1 cellular context compared by ENCODE assay signal in genomic region chr17:78839762-78840529, GRCh38.
A peak's percentile ranks its signal among the peaks of the same experiment; 100 is the strongest.
TF ChIP-seq lines count a peak whose summit lies in the region.

No MANE protein-coding gene starts in this region.

TF ChIP-seq in HEK293, 187 proteins besides CTCF, POLR2A, EP300 and RAD21 (continued from another document and continues in another):
- TF ChIP-seq, protein P1, sequence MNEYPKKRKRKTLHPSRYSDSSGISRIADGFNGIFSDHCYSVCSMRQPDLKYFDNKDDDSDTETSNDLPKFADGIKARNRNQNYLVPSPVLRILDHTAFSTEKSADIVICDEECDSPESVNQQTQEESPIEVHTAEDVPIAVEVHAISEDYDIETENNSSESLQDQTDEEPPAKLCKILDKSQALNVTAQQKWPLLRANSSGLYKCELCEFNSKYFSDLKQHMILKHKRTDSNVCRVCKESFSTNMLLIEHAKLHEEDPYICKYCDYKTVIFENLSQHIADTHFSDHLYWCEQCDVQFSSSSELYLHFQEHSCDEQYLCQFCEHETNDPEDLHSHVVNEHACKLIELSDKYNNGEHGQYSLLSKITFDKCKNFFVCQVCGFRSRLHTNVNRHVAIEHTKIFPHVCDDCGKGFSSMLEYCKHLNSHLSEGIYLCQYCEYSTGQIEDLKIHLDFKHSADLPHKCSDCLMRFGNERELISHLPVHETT (tag by site-specific recombination; IDR thresholded peaks at IDR 0.05), result 0 out of 2 replicates have a peak, but pooled peaks have one; percentile 4
- TF ChIP-seq ZSCAN16 (tag by site-specific recombination; IDR thresholded peaks at IDR 0.05) (no peak), SCRT1 (tag by site-specific recombination; IDR thresholded peaks at IDR 0.05; ENCODE audit: borderline replicate concordance) (no peak), PRDM10 (tag by site-specific recombination; IDR thresholded peaks at IDR 0.05) (0 out of 2 replicates have a peak, but pooled peaks have one; percentile 18), ZNF266 (tag by site-specific recombination; IDR thresholded peaks at IDR 0.05; ENCODE audit: low read depth) (no peak), HOXC10 (CRISPR knock-in tag; IDR thresholded peaks at IDR 0.05) (0 out of 2 replicates have a peak, but pooled peaks have one; percentile 20), ZBTB20 (tag by site-specific recombination; IDR thresholded peaks at IDR 0.05) (peak; percentile 96), ZNF23 (tag by site-specific recombination; IDR thresholded peaks at IDR 0.05; ENCODE audit: borderline replicate concordance) (no peak), ZBTB17 (tag by site-specific recombination; IDR thresholded peaks at IDR 0.05) (peak; percentile 71), ZSCAN23 (tag by site-specific recombination; IDR thresholded peaks at IDR 0.05) (no peak), KLF9 (tag by site-specific recombination; IDR thresholded peaks at IDR 0.05; ENCODE audit: low read depth) (no peak), KLF16 (tag by site-specific recombination; IDR thresholded peaks at IDR 0.05) (peak; percentile 26; the same call in 1 of the 2 replicates), ZNF645 (tag by site-specific recombination; IDR thresholded peaks at IDR 0.05) (no peak), ZNF664 (tag by site-specific recombination; IDR thresholded peaks at IDR 0.05) (no peak), ZNF843 (tag by site-specific recombination; IDR thresholded peaks at IDR 0.05) (no peak), HOXA7 (CRISPR knock-in tag; IDR thresholded peaks at IDR 0.05; ENCODE audit: borderline replicate concordance) (no peak), ZNF350 (tag by site-specific recombination; IDR thresholded peaks at IDR 0.05) (no peak), ZNF391 (tag by site-specific recombination; IDR thresholded peaks at IDR 0.05; ENCODE audit: borderline replicate concordance, low read depth) (no peak), ZFHX2 (tag by site-specific recombination; conservative IDR thresholded peaks at IDR 0.05) (peak; percentile 32; the same call in 1 of the 2 replicates), ZNF366 (tag by site-specific recombination; conservative IDR thresholded peaks at IDR 0.05) (peak; percentile 0; the same call in 1 of the 2 replicates), ZNF132 (tag by site-specific recombination; IDR thresholded peaks at IDR 0.05; ENCODE audit: borderline replicate concordance) (no peak), ZNF133 (tag by site-specific recombination; IDR thresholded peaks at IDR 0.05) (no peak), ZSCAN30 (tag by site-specific recombination; IDR thresholded peaks at IDR 0.05) (no peak), ZNF398 (tag by site-specific recombination; IDR thresholded peaks at IDR 0.05) (no peak; the same call in 1 of the 2 replicates), ZNF558 (tag by site-specific recombination; IDR thresholded peaks at IDR 0.05) (no peak), GLIS1 (tag by site-specific recombination; IDR thresholded peaks at IDR 0.05) (peak; percentile 88), ZNF19 (tag by site-specific recombination; IDR thresholded peaks at IDR 0.05; ENCODE audit: low read depth) (no peak), ZNF654 (tag by site-specific recombination; IDR thresholded peaks at IDR 0.05; ENCODE audit: low read depth) (no peak), KLF1 (tag by site-specific recombination; IDR thresholded peaks at IDR 0.05) (peak; percentile 80), TRIM28 (IDR thresholded peaks at IDR 0.05; ENCODE audit: borderline replicate concordance, low read length) (no peak), ZSCAN4 (tag by site-specific recombination; IDR thresholded peaks at IDR 0.05) (no peak), ZNF600 (tag by site-specific recombination; IDR thresholded peaks at IDR 0.05) (peak; percentile 61; the same call in 1 of the 2 replicates), IKZF3 (tag by site-specific recombination; IDR thresholded peaks at IDR 0.05) (no peak), ZNF768 (tag by site-specific recombination; IDR thresholded peaks at IDR 0.05) (no peak), ZNF777 (tag by site-specific recombination; IDR thresholded peaks at IDR 0.05; ENCODE audit: borderline replicate concordance) (peak; percentile 35; the same call in 1 of the 2 replicates), ZNF837 (tag by site-specific recombination; IDR thresholded peaks at IDR 0.05) (no peak), ZNF544 (tag by site-specific recombination; IDR thresholded peaks at IDR 0.05) (no peak), ZBTB48 (tag by site-specific recombination; IDR thresholded peaks at IDR 0.05) (peak; percentile 23; the same call in 1 of the 2 replicates), ZNF530 (tag by site-specific recombination; IDR thresholded peaks at IDR 0.05; ENCODE audit: low read depth) (no peak), SP3 (tag by site-specific recombination; IDR thresholded peaks at IDR 0.05) (no peak), ZNF692 (tag by site-specific recombination; IDR thresholded peaks at IDR 0.05) (peak; percentile 17; the same call in 1 of the 2 replicates), ZNF311 (tag by site-specific recombination; IDR thresholded peaks at IDR 0.05; ENCODE audit: borderline replicate concordance) (no peak), SP2 (tag by site-specific recombination; IDR thresholded peaks at IDR 0.05) (peak; percentile 8; the same call in 1 of the 2 replicates), ZNF24 (tag by site-specific recombination; IDR thresholded peaks at IDR 0.05) (no peak), ZNF335 (tag by site-specific recombination; conservative IDR thresholded peaks at IDR 0.05) (peak; percentile 79), ZNF2 (tag by site-specific recombination; IDR thresholded peaks at IDR 0.05) (0 out of 2 replicates have a peak, but pooled peaks have one; percentile 15), ZNF791 (tag by site-specific recombination; IDR thresholded peaks at IDR 0.05) (no peak)
- TF ChIP-seq, protein P2, sequence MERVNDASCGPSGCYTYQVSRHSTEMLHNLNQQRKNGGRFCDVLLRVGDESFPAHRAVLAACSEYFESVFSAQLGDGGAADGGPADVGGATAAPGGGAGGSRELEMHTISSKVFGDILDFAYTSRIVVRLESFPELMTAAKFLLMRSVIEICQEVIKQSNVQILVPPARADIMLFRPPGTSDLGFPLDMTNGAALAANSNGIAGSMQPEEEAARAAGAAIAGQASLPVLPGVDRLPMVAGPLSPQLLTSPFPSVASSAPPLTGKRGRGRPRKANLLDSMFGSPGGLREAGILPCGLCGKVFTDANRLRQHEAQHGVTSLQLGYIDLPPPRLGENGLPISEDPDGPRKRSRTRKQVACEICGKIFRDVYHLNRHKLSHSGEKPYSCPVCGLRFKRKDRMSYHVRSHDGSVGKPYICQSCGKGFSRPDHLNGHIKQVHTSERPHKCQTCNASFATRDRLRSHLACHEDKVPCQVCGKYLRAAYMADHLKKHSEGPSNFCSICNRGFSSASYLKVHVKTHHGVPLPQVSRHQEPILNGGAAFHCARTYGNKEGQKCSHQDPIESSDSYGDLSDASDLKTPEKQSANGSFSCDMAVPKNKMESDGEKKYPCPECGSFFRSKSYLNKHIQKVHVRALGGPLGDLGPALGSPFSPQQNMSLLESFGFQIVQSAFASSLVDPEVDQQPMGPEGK (tag by site-specific recombination; IDR thresholded peaks at IDR 0.05), result peak; percentile 53; the same call in 1 of the 2 replicates
- TF ChIP-seq, protein P3, sequence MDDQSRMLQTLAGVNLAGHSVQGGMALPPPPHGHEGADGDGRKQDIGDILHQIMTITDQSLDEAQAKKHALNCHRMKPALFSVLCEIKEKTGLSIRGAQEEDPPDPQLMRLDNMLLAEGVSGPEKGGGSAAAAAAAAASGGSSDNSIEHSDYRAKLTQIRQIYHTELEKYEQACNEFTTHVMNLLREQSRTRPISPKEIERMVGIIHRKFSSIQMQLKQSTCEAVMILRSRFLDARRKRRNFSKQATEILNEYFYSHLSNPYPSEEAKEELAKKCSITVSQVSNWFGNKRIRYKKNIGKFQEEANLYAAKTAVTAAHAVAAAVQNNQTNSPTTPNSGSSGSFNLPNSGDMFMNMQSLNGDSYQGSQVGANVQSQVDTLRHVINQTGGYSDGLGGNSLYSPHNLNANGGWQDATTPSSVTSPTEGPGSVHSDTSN (CRISPR knock-in tag; IDR thresholded peaks at IDR 0.05), result peak; percentile 58; the same call in 1 of the 2 replicates
- TF ChIP-seq, protein P4, sequence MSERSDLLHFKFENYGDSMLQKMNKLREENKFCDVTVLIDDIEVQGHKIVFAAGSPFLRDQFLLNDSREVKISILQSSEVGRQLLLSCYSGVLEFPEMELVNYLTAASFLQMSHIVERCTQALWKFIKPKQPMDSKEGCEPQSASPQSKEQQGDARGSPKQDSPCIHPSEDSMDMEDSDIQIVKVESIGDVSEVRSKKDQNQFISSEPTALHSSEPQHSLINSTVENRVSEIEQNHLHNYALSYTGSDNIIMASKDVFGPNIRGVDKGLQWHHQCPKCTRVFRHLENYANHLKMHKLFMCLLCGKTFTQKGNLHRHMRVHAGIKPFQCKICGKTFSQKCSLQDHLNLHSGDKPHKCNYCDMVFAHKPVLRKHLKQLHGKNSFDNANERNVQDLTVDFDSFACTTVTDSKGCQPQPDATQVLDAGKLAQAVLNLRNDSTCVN (tag by site-specific recombination; optimal IDR thresholded peaks at IDR 0.05), result peak; percentile 77
